Comparison of ENCODE assay signal across 34 cellular contexts in genomic region chr21:20537162-20537561, GRCh38.
"Had no signal": no experiment of that assay in that cellular context is flagged by ENCODE, and none has a peak within 500 bp of the region (broad histone marks: within the 10 kb centered on the region; RNA-seq: fewer than 3 reads in every experiment).

No MANE protein-coding gene starts in this region.

- H3K4me3 ChIP-seq: MG63 had no signal

- H3K36me3 ChIP-seq: MG63 had no signal

- H3K9me3 ChIP-seq: MG63 had no signal

- DNase-seq: Karpas-422, Kasumi-1, MG63, MM.1S, MV-4-11, NCI-H1048, NCI-H1092, NCI-H1105, NCI-H1105 treated with DMSO at 0.1 percent for 48 hours, NCI-H1417, NCI-H1417 treated with DMSO at 0.1 percent for 48 hours, NCI-H1436, NCI-H1436 treated with DMSO at 0.1 percent for 48 hours, NCI-H146, NCI-H1694, NCI-H1694 treated with DMSO at 0.1 percent for 48 hours, NCI-H187, NCI-H187 treated with DMSO at 0.1 percent for 48 hours, NCI-H1930, NCI-H2029, NCI-H2029 treated with DMSO at 0.1 percent for 48 hours, NCI-H2081, NCI-H2081 treated with DMSO at 0.1 percent for 48 hours, NCI-H2107, NCI-H2171, NCI-H2171 treated with DMSO at 0.1 percent for 48 hours, NCI-H2227 treated with DMSO at 0.1 percent for 48 hours, NCI-H226, NCI-H345, NCI-H446, NCI-H446 treated with DMSO at 0.1 percent for 48 hours, NCI-H510A, NCI-H510A treated with DMSO at 0.1 percent for 48 hours, NCI-H524 had no signal

- H3K27me3 ChIP-seq: MG63 had no signal
